ENCODE assay signal across 7 cellular contexts in genomic region chr1:39492118-39493042, GRCh38. TPM values are rescaled to one million over a fixed set of nuclear protein-coding genes. Genes with fewer than 3 reads are reported as not detected.
A peak's percentile ranks its signal among the peaks of the same experiment; 100 is the strongest.
DNase-seq lines count a peak whose midpoint lies in the region; ATAC-seq, FAIRE-seq and TF ChIP-seq lines count a peak whose summit lies in the region.
"Not testable (repeated sequence)": the region's sequence is repeated elsewhere in the genome, so short reads cannot be mapped to it uniquely, and the experiment has no call there.

No MANE protein-coding gene starts in this region.

- H3K4me2 ChIP-seq in hepatocyte: peak overlapping the region; percentile 92

- peaks cover 29% of the 10 kb centered on the region for H3K27me3 ChIP-seq in hepatocyte
- not testable (repeated sequence) for H3K27me3 ChIP-seq in naive thymus-derived CD4-positive, alpha-beta T cell (ENCODE audit: control insufficient read depth in 2 of 2, insufficient read depth in 2 of 2, low read length in 2 of 2); small intestine (ENCODE audit: control insufficient read depth in 2 of 2, insufficient read depth in 2 of 2, low read length in 2 of 2)

- not testable (repeated sequence) for H2AFZ ChIP-seq in hepatocyte

- not testable (repeated sequence) for H3K79me2 ChIP-seq in hepatocyte

- 26% methylated on average over 40 of the region's 67 CpGs for WGBS in hepatocyte (ENCODE audit: low lambda C conversion rate, missing lambda C conversion rate)
- WGBS in small intestine, 3 donors: 13 to 17% (median 14%) methylated on average over 27 to 67 of the region's 67 CpGs

- H3K27ac ChIP-seq in hepatocyte; naive thymus-derived CD4-positive, alpha-beta T cell (ENCODE audit: low read depth, low read length); small intestine (ENCODE audit: low read depth in 1 of 2, low read length in 1 of 2): not testable (repeated sequence)

- not testable (repeated sequence) for H3K36me3 ChIP-seq in hepatocyte (replicated peaks; ENCODE audit: insufficient read depth, low read depth); naive thymus-derived CD4-positive, alpha-beta T cell (ENCODE audit: control insufficient read depth in 2 of 3, insufficient read depth in 3 of 3, low read length in 3 of 3); small intestine (ENCODE audit: control insufficient read depth in 2 of 2, insufficient read depth in 2 of 2, low read length in 2 of 2)

- H3K9me3 ChIP-seq in hepatocyte (ENCODE audit: low read depth); naive thymus-derived CD4-positive, alpha-beta T cell (ENCODE audit: control insufficient read depth in 2 of 3, low read length in 3 of 3); small intestine (ENCODE audit: control insufficient read depth, low read depth): not testable (repeated sequence)

- intact Hi-C loops in naive thymus-derived CD4-positive, alpha-beta T cell (cut with micrococcal nuclease): not testable (repeated sequence)

- not testable (repeated sequence) for H3K9me2 ChIP-seq in hepatocyte (replicated peaks; ENCODE audit: insufficient read depth)

- POLR2A ChIA-PET in activated CD4-positive, alpha-beta memory T cell treated with anti-CD3 and anti-CD28 coated beads, Interleukin-2, amount 10 ng/mL, durations not matched to agents 7 days and 5 days (lab: Charles Lee); naive thymus-derived CD4-positive, alpha-beta T cell (lab: Charles Lee): not testable (repeated sequence)

- peak; percentile 4 for ATAC-seq in GM18867 (IDR thresholded peaks at IDR 0.05; ENCODE audit: unreplicated experiment)
- ATAC-seq in activated naive CD8-positive, alpha-beta T cell treated with anti-CD3 and anti-CD28 coated beads, Interleukin-2, amount 50 U/mL, for 24 hours; naive thymus-derived CD4-positive, alpha-beta T cell: not testable (repeated sequence)

- not testable (repeated sequence) for FAIRE-seq in small intestine (lab: Jason Lieb, UNC)

- not testable (repeated sequence) for H3K4me1 ChIP-seq in hepatocyte (ENCODE audit: insufficient read depth); naive thymus-derived CD4-positive, alpha-beta T cell (ENCODE audit: control insufficient read depth in 2 of 2, insufficient read depth in 2 of 2, low read length in 2 of 2); small intestine (ENCODE audit: control insufficient read depth in 2 of 2, insufficient read depth in 1 of 2, low read depth in 1 of 2, low read length in 1 of 2)

- H4K20me1 ChIP-seq in hepatocyte (ENCODE audit: insufficient read depth, poor library complexity, severe bottlenecking): not testable (repeated sequence)

- not testable (repeated sequence) for H3K27ac Mint-ChIP-seq in activated CD4-positive, alpha-beta memory T cell treated with anti-CD3 and anti-CD28 coated beads, Interleukin-2, amount 10 ng/mL, durations not matched to agents 7 days and 5 days; activated naive CD8-positive, alpha-beta T cell treated with anti-CD3 and anti-CD28 coated beads, Interleukin-2, amount 50 U/mL, for 24 hours; naive thymus-derived CD4-positive, alpha-beta T cell

- not testable (repeated sequence) for H3K9me3 Mint-ChIP-seq in activated CD4-positive, alpha-beta memory T cell treated with anti-CD3 and anti-CD28 coated beads, Interleukin-2, amount 10 ng/mL, durations not matched to agents 7 days and 5 days; activated naive CD8-positive, alpha-beta T cell treated with anti-CD3 and anti-CD28 coated beads, Interleukin-2, amount 50 U/mL, for 24 hours; naive thymus-derived CD4-positive, alpha-beta T cell

- DNase-seq in NCI-H748 (lab: John Stamatoyannopoulos, UW; ENCODE audit: unreplicated experiment) (peak; percentile 83), small intestine (peak; percentile 13)
- not testable (repeated sequence) for DNase-seq in activated CD4-positive, alpha-beta memory T cell treated with anti-CD3 and anti-CD28 coated beads, Interleukin-2, amount 10 ng/mL, durations not matched to agents 7 days and 5 days; activated naive CD8-positive, alpha-beta T cell treated with anti-CD3 and anti-CD28 coated beads, Interleukin-2, amount 50 U/mL, for 24 hours; hepatocyte (ENCODE audit: low spot score); naive thymus-derived CD4-positive, alpha-beta T cell

- peaks cover 30% of the 10 kb centered on the region for H3K27me3 Mint-ChIP-seq in activated CD4-positive, alpha-beta memory T cell treated with anti-CD3 and anti-CD28 coated beads, Interleukin-2, amount 10 ng/mL, durations not matched to agents 7 days and 5 days
- peaks cover 27% of the 10 kb centered on the region for H3K27me3 Mint-ChIP-seq in activated naive CD8-positive, alpha-beta T cell treated with anti-CD3 and anti-CD28 coated beads, Interleukin-2, amount 50 U/mL, for 24 hours
- peaks cover 23 to 39% (median 24%) of the 10 kb centered on the region in 5 donors for H3K27me3 Mint-ChIP-seq in naive thymus-derived CD4-positive, alpha-beta T cell

- CTCF ChIA-PET in activated CD4-positive, alpha-beta memory T cell treated with anti-CD3 and anti-CD28 coated beads, Interleukin-2, amount 10 ng/mL, durations not matched to agents 7 days and 5 days (lab: Charles Lee): interaction anchor here (0.7 kb wide), 1 partner anchor 47 kb away, joined by 4 read pairs; no protein-coding TSS in a partner anchor
- CTCF ChIA-PET in naive thymus-derived CD4-positive, alpha-beta T cell (lab: Charles Lee): interaction anchor here (1.2 kb wide), 1 partner anchor 46 kb away, joined by 5 read pairs; no protein-coding TSS in a partner anchor

- TF ChIP-seq CTCF in hepatocyte (IDR thresholded peaks at IDR 0.05; ENCODE audit: poor library complexity): not testable (repeated sequence)

- H3K36me3 Mint-ChIP-seq in activated CD4-positive, alpha-beta memory T cell treated with anti-CD3 and anti-CD28 coated beads, Interleukin-2, amount 10 ng/mL, durations not matched to agents 7 days and 5 days (ENCODE audit: low read depth); activated naive CD8-positive, alpha-beta T cell treated with anti-CD3 and anti-CD28 coated beads, Interleukin-2, amount 50 U/mL, for 24 hours (ENCODE audit: low read depth); naive thymus-derived CD4-positive, alpha-beta T cell: not testable (repeated sequence)

- H3K4me1 Mint-ChIP-seq in activated CD4-positive, alpha-beta memory T cell treated with anti-CD3 and anti-CD28 coated beads, Interleukin-2, amount 10 ng/mL, durations not matched to agents 7 days and 5 days; activated naive CD8-positive, alpha-beta T cell treated with anti-CD3 and anti-CD28 coated beads, Interleukin-2, amount 50 U/mL, for 24 hours; naive thymus-derived CD4-positive, alpha-beta T cell: not testable (repeated sequence)

- not testable (repeated sequence) for H3K4me3 ChIP-seq in hepatocyte; naive thymus-derived CD4-positive, alpha-beta T cell (ENCODE audit: low read length)
- H3K4me3 ChIP-seq in small intestine (ENCODE audit: low read depth in 1 of 2, low read length in 2 of 2): peak overlapping the region in 1 of 2 donors; percentile 44

- peak overlapping the region; percentile 47 for H3K4me3 Mint-ChIP-seq in activated CD4-positive, alpha-beta memory T cell treated with anti-CD3 and anti-CD28 coated beads, Interleukin-2, amount 10 ng/mL, durations not matched to agents 7 days and 5 days
- peak overlapping the region; percentile 58 for H3K4me3 Mint-ChIP-seq in activated naive CD8-positive, alpha-beta T cell treated with anti-CD3 and anti-CD28 coated beads, Interleukin-2, amount 50 U/mL, for 24 hours
- H3K4me3 Mint-ChIP-seq in naive thymus-derived CD4-positive, alpha-beta T cell: peak overlapping the region; percentile 52 to 84 (median 62)

RNA-seq across cellular contexts. Expression of gene BMP8A, which starts 0.9 kb away (rescaled TPM):
- not detected for total RNA-seq in activated CD4-positive, alpha-beta memory T cell treated with anti-CD3 and anti-CD28 coated beads, Interleukin-2, amount 10 ng/mL, durations not matched to agents 7 days and 5 days
- total RNA-seq in hepatocyte: 1.4 and 2.8 TPM in 2 replicates
- 0.91 and 1.2 TPM in 2 replicates for polyA plus RNA-seq in hepatocyte
- under 1 TPM in 1 of 5 experiments, not detected in 4; 0.19 TPM for total RNA-seq in naive thymus-derived CD4-positive, alpha-beta T cell
- under 1 TPM in 1 of 2 donors, not detected in 1; 0.12 TPM for polyA plus RNA-seq in naive thymus-derived CD4-positive, alpha-beta T cell
- under 1 TPM in 2 of 3 donors, not detected in 1; 0.37 to 0.45 TPM for polyA plus RNA-seq in small intestine
